In genomic region chr14:73694083-73694482, GRCh38 we compare ENCODE assay signal across 1 cellular context.
TF ChIP-seq lines count a peak whose summit lies in the region.

No MANE protein-coding gene starts in this region.

TF ChIP-seq in HEK293, 187 proteins besides CTCF, POLR2A, EP300 and RAD21 (continued from another document and continues in another):
- TF ChIP-seq REST (tag by site-specific recombination; IDR thresholded peaks at IDR 0.05): peak; percentile 76; the same call in 1 of the 2 replicates
- TF ChIP-seq ZBTB11 (tag by site-specific recombination; conservative IDR thresholded peaks at IDR 0.05; ENCODE audit: low read depth): peak; percentile 88
- TF ChIP-seq ZNF518A (tag by site-specific recombination; conservative IDR thresholded peaks at IDR 0.05; ENCODE audit: low read depth): peak; percentile 97
- TF ChIP-seq ZNF19 (tag by site-specific recombination; IDR thresholded peaks at IDR 0.05; ENCODE audit: low read depth): 0 out of 2 replicates have a peak, but pooled peaks have one; percentile 72
- TF ChIP-seq ZNF623 (tag by site-specific recombination; IDR thresholded peaks at IDR 0.05): peak; percentile 87
- peak; percentile 98 for TF ChIP-seq ZNF394 (tag by site-specific recombination; IDR thresholded peaks at IDR 0.05; ENCODE audit: borderline replicate concordance)
- peak; percentile 97 for TF ChIP-seq ZNF555 (tag by site-specific recombination; conservative IDR thresholded peaks at IDR 0.05)
- no peak for TF ChIP-seq KLF17 (tag by site-specific recombination; IDR thresholded peaks at IDR 0.05)
- peak; percentile 89 for TF ChIP-seq ZNF433 (tag by site-specific recombination; IDR thresholded peaks at IDR 0.05; ENCODE audit: low read depth)
- 0 out of 2 replicates have a peak, but pooled peaks have one; percentile 38 for TF ChIP-seq ZNF404 (tag by site-specific recombination; IDR thresholded peaks at IDR 0.05)
- TF ChIP-seq ZBTB1 (tag by site-specific recombination; IDR thresholded peaks at IDR 0.05): peak; percentile 59; the same call in 1 of the 2 replicates
- TF ChIP-seq ZNF426 (tag by site-specific recombination; IDR thresholded peaks at IDR 0.05): peak; percentile 98
- peak; percentile 83 for TF ChIP-seq ZNF558 (tag by site-specific recombination; IDR thresholded peaks at IDR 0.05)
- TF ChIP-seq ZNF510 (tag by site-specific recombination; IDR thresholded peaks at IDR 0.05; ENCODE audit: insufficient replicate concordance): peak; percentile 81
- TF ChIP-seq ZNF16 (tag by site-specific recombination; IDR thresholded peaks at IDR 0.05; ENCODE audit: low read depth): no peak
- TF ChIP-seq ZNF148 (tag by site-specific recombination; IDR thresholded peaks at IDR 0.05; ENCODE audit: borderline replicate concordance): no peak
- peak; percentile 67 for TF ChIP-seq ZNF529 (tag by site-specific recombination; IDR thresholded peaks at IDR 0.05; ENCODE audit: insufficient replicate concordance)
- TF ChIP-seq ZNF138 (tag by site-specific recombination; IDR thresholded peaks at IDR 0.05; ENCODE audit: borderline replicate concordance): peak; percentile 57; the same call in 1 of the 2 replicates
- TF ChIP-seq GFI1B (tag by site-specific recombination; IDR thresholded peaks at IDR 0.05): peak; percentile 44; the same call in 1 of the 2 replicates
- TF ChIP-seq SP3 (tag by site-specific recombination; IDR thresholded peaks at IDR 0.05): peak; percentile 37; the same call in 1 of the 2 replicates
- peak; percentile 15; the same call in 1 of the 2 replicates for TF ChIP-seq ZNF214 (tag by site-specific recombination; IDR thresholded peaks at IDR 0.05; ENCODE audit: borderline replicate concordance)
- TF ChIP-seq AEBP2 (tag by site-specific recombination; IDR thresholded peaks at IDR 0.05; ENCODE audit: borderline replicate concordance): peak; percentile 69; the same call in 1 of the 2 replicates
- 0 out of 2 replicates have a peak, but pooled peaks have one; percentile 56 for TF ChIP-seq ZNF514 (tag by site-specific recombination; IDR thresholded peaks at IDR 0.05)
- no peak for TF ChIP-seq ZNF792 (tag by site-specific recombination; IDR thresholded peaks at IDR 0.05)
- TF ChIP-seq ZNF416 (tag by site-specific recombination; IDR thresholded peaks at IDR 0.05): no peak
- no peak for TF ChIP-seq ZNF211 (tag by site-specific recombination; IDR thresholded peaks at IDR 0.05; ENCODE audit: low read depth)
- peak; percentile 92 for TF ChIP-seq ZNF560 (tag by site-specific recombination; IDR thresholded peaks at IDR 0.05; ENCODE audit: borderline replicate concordance)
- TF ChIP-seq ZXDB (tag by site-specific recombination; IDR thresholded peaks at IDR 0.05): peak; percentile 87
- TF ChIP-seq ZNF362 (tag by site-specific recombination; IDR thresholded peaks at IDR 0.05): no peak
- TF ChIP-seq ZNF266 (tag by site-specific recombination; IDR thresholded peaks at IDR 0.05; ENCODE audit: low read depth): peak; percentile 66; the same call in 1 of the 2 replicates
- TF ChIP-seq ZNF501 (tag by site-specific recombination; IDR thresholded peaks at IDR 0.05): peak; percentile 71; the same call in 1 of the 2 replicates
- peak; percentile 72 for TF ChIP-seq ZNF629 (tag by site-specific recombination; IDR thresholded peaks at IDR 0.05)
- 0 out of 2 replicates have a peak, but pooled peaks have one; percentile 35 for TF ChIP-seq ZNF223 (tag by site-specific recombination; IDR thresholded peaks at IDR 0.05)
- 0 out of 2 replicates have a peak, but pooled peaks have one; percentile 59 for TF ChIP-seq ZNF292 (tag by site-specific recombination; IDR thresholded peaks at IDR 0.05; ENCODE audit: borderline replicate concordance, low read depth)
- TF ChIP-seq ZNF202 (tag by site-specific recombination; IDR thresholded peaks at IDR 0.05; ENCODE audit: borderline replicate concordance): peak; percentile 81; the same call in 1 of the 2 replicates
- no peak for TF ChIP-seq PATZ1 (tag by site-specific recombination; IDR thresholded peaks at IDR 0.05)
